15 cellular contexts compared by ENCODE assay signal in the genomic region with DNA sequence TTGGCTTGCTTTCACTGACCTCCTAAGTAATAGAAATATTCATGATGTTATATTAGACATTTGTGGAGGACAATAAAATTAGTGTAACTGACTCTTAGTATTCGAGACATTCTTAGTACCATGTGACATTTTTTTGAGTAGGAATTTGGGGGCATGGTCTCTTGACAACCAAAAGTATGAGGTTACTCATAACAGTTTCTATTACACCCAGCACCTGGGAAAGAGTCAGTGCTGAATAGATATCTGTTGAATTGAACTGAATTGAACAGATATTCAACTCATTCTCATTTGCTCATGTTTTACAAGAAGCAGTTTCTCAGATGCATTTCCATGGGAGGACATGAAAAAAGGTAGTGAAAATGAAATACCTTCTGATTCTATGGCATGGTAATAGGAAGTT.
DNase-seq lines count a peak whose midpoint lies in the region; ATAC-seq, FAIRE-seq and TF ChIP-seq lines count a peak whose summit lies in the region.
"Had no signal": no experiment of that assay in that cellular context is flagged by ENCODE, and none has a peak within 500 bp of the region (broad histone marks: within the 10 kb centered on the region; RNA-seq: fewer than 3 reads in every experiment).

No MANE protein-coding gene starts in this region.

- WGBS in A549 (ENCODE audit: missing lambda C conversion rate) = 59% methylated on average over 1 of the region's 1 CpG

- no peak for ATAC-seq in A549
- ATAC-seq in GM19467 (IDR thresholded peaks at IDR 0.05; ENCODE audit: unreplicated experiment) = no peak

- no peaks in the 10 kb centered on the region for H3K9me3 ChIP-seq in A549
- H3K9me3 ChIP-seq: uterus had no signal

- TF ChIP-seq CTCF in A549 (IDR thresholded peaks at IDR 0.05) = no peak
- no peak for TF ChIP-seq CTCF in HFFc6 (IDR thresholded peaks at IDR 0.05)

- H3K4me1 ChIP-seq in A549 = peaks cover 21% of the 10 kb centered on the region
- H3K4me1 ChIP-seq: uterus had no signal

- H3K27ac Mint-ChIP-seq in HFFc6 = peak overlapping the region; percentile 89
- H3K27ac Mint-ChIP-seq: IgD-negative memory B cell had no signal

- DNase-seq in A549 (ENCODE audit: low read depth in 1 of 2, low spot score in 1 of 2) = no peak
- DNase-seq in HFFc6 = no peak
- DNase-seq in astrocyte of the hippocampus (ENCODE audit: low read depth, low spot score) = peak; percentile 50
- peak; percentile 71 for DNase-seq in kidney tubule cell (ENCODE audit: low spot score)
- no peak for DNase-seq in NCI-H146 (lab: John Stamatoyannopoulos, UW)
- DNase-seq in GM19239 (ENCODE audit: insufficient read length, low spot score) = no peak
- DNase-seq in globus pallidus (ENCODE audit: low spot score) = no peak
- DNase-seq: activated CD4-positive, alpha-beta T cell treated with anti-CD3 and anti-CD28 coated beads, Interleukin-2, amount 50 U/mL, for 48 hours; central memory CD4-positive, alpha-beta T cell; DMS153; naive B cell; NCI-H1694; uterus had no signal

- H3K4me2 ChIP-seq in A549 = peak overlapping the region; percentile 75

- no peak overlapping the region; the same call in 2 of the 3 replicates for H3K4me3 ChIP-seq in A549
- H3K4me3 ChIP-seq: uterus had no signal

- TF ChIP-seq EP300 in A549 (IDR thresholded peaks at IDR 0.05) = no peak

- TF ChIP-seq RAD21 in A549 (conservative IDR thresholded peaks at IDR 0.05 in 1 of 2, IDR thresholded peaks at IDR 0.05 in 1 of 2) = no peak

- FAIRE-seq in A549 (lab: Jason Lieb, UNC) (no peak), GM19239 (lab: Jason Lieb, UNC) (no peak)

- H3K36me3 Mint-ChIP-seq in HFFc6 (ENCODE audit: low read depth) = no peaks in the 10 kb centered on the region

- H3K9me3 Mint-ChIP-seq in HFFc6 = no peaks in the 10 kb centered on the region
- H3K9me3 Mint-ChIP-seq: IgD-negative memory B cell, naive B cell had no signal

- peaks cover 75% of the 10 kb centered on the region for H3K4me1 Mint-ChIP-seq in HFFc6 (ENCODE audit: low read depth)

- CTCF ChIA-PET in A549 (lab: Yijun Ruan, JAX) = no interaction called here

- peak overlapping the region; percentile 79 for H3K4me3 Mint-ChIP-seq in HFFc6
- H3K4me3 Mint-ChIP-seq: IgD-negative memory B cell, naive B cell had no signal

- POLR2A ChIA-PET in A549 (lab: Yijun Ruan, JAX) = interaction anchor here (0.6 to 1.1 kb wide), 2 partner anchors 8 to 440 kb away, joined by 3 to 4 read pairs; no protein-coding TSS in a partner anchor

- H3K27me3 Mint-ChIP-seq in HFFc6 (ENCODE audit: insufficient read depth) = no peaks in the 10 kb centered on the region
- H3K27me3 Mint-ChIP-seq: IgD-negative memory B cell, naive B cell had no signal

- TF ChIP-seq POLR2A in A549 (IDR thresholded peaks at IDR 0.05; ENCODE audit: low read length) = no peak

- peak overlapping the region; percentile 43 to 50; a peak in 3 of 6 replicates for H3K27ac ChIP-seq in A549

TF ChIP-seq in A549, 52 proteins besides CTCF, POLR2A, EP300 and RAD21:
- TF ChIP-seq JUN (IDR thresholded peaks at IDR 0.05) (no peak), KDM5A (IDR thresholded peaks at IDR 0.05) (no peak), TFCP2L1 (CRISPR knock-in tag; IDR thresholded peaks at IDR 0.05) (no peak), ZC3H11A (IDR thresholded peaks at IDR 0.05) (no peak), SMC3 (IDR thresholded peaks at IDR 0.05) (no peak), HOXA7 (CRISPR knock-in tag; IDR thresholded peaks at IDR 0.05) (no peak), HEYL (CRISPR knock-in tag; IDR thresholded peaks at IDR 0.05) (no peak), GATA3 (IDR thresholded peaks at IDR 0.05; ENCODE audit: borderline replicate concordance) (no peak), CHD4 (IDR thresholded peaks at IDR 0.05; ENCODE audit: borderline replicate concordance) (no peak), KDM1A (IDR thresholded peaks at IDR 0.05; ENCODE audit: low read depth) (no peak), MAZ (IDR thresholded peaks at IDR 0.05; ENCODE audit: borderline replicate concordance, low read depth, low read length) (no peak), POLR2AphosphoS2 (conservative IDR thresholded peaks at IDR 0.05; ENCODE audit: low read length) (no peak), FOXS1 (CRISPR knock-in tag; IDR thresholded peaks at IDR 0.05) (no peak), CEBPB (IDR thresholded peaks at IDR 0.05) (no peak), HES2 (IDR thresholded peaks at IDR 0.05) (no peak), MAFK (IDR thresholded peaks at IDR 0.05; ENCODE audit: partially characterized antibody) (no peak), HOXB5 (CRISPR knock-in tag; IDR thresholded peaks at IDR 0.05) (no peak), BHLHE40 (IDR thresholded peaks at IDR 0.05; ENCODE audit: low read depth, low read length) (no peak)

Comparison
In these comparisons a context has a peak if more than half of its experiments do, and no peak if none do; other contexts are left out.
1. DNase-seq: peak in astrocyte of the hippocampus (single experiment) and kidney tubule cell (single experiment); none in A549 (0 of 2), HFFc6 (single experiment), NCI-H146 (single experiment), GM19239 (single experiment) and globus pallidus (single experiment).